ENCODE assay signal across 23 cellular contexts in genomic region chr14:96581902-96582640, GRCh38.
DNase-seq lines count a peak whose midpoint lies in the region; ATAC-seq lines count a peak whose summit lies in the region.
"Had no signal": no experiment of that assay in that cellular context is flagged by ENCODE, and none has a peak within 500 bp of the region (broad histone marks: within the 10 kb centered on the region; RNA-seq: fewer than 3 reads in every experiment).

No MANE protein-coding gene starts in this region.

- peaks cover 17% of the 10 kb centered on the region for H3K27me3 Mint-ChIP-seq in activated CD8-positive, alpha-beta memory T cell treated with anti-CD3 and anti-CD28 coated beads, Interleukin-2, amount 10 ng/mL, durations not matched to agents 7 days and 5 days

- peak overlapping the region; percentile 69 for H3K9ac ChIP-seq in Karpas-422 (ENCODE audit: low read length)

- H3K36me3 Mint-ChIP-seq in activated CD8-positive, alpha-beta memory T cell treated with anti-CD3 and anti-CD28 coated beads, Interleukin-2, amount 10 ng/mL, durations not matched to agents 7 days and 5 days = no peaks in the 10 kb centered on the region
- H3K36me3 Mint-ChIP-seq: T-cell had no signal

- peaks cover 6% of the 10 kb centered on the region for H3K4me1 Mint-ChIP-seq in activated CD8-positive, alpha-beta memory T cell treated with anti-CD3 and anti-CD28 coated beads, Interleukin-2, amount 10 ng/mL, durations not matched to agents 7 days and 5 days

- ATAC-seq in activated CD8-positive, alpha-beta memory T cell treated with anti-CD3 and anti-CD28 coated beads, Interleukin-2, amount 10 ng/mL, durations not matched to agents 7 days and 5 days = no peak
- ATAC-seq in sciatic nerve (no peak), GM21528 (IDR thresholded peaks at IDR 0.05; ENCODE audit: low FRiP score, unreplicated experiment) (no peak)
- ATAC-seq: GM12878, T-cell had no signal

- H3K27ac ChIP-seq in Karpas-422 (ENCODE audit: low read length) = peak overlapping the region; percentile 97
- H3K27ac ChIP-seq: ascending aorta, HL-60, RWPE1, suprapubic skin had no signal

- H3K9me3 ChIP-seq in Karpas-422 (ENCODE audit: low read length) = no peaks in the 10 kb centered on the region
- H3K9me3 ChIP-seq: ascending aorta, suprapubic skin had no signal

- DNase-seq in activated CD8-positive, alpha-beta memory T cell treated with anti-CD3 and anti-CD28 coated beads for 24 hours = peak; percentile 17
- DNase-seq in activated CD8-positive, alpha-beta memory T cell treated with anti-CD3 and anti-CD28 coated beads, Interleukin-2, amount 10 ng/mL, durations not matched to agents 7 days and 5 days = no peak
- DNase-seq in Karpas-422 (peak; percentile 89), ecto neural progenitor cell (ENCODE audit: low spot score) (peak; percentile 44), sciatic nerve (ENCODE audit: low spot score) (peak; percentile 22), superior temporal gyrus (ENCODE audit: extremely low spot score) (no peak), NOMO-1 (lab: John Stamatoyannopoulos, UW; ENCODE audit: unreplicated experiment in 2 of 2) (no peak)
- DNase-seq: activated CD4-positive, CD25-positive, alpha-beta regulatory T cell; activated naive CD4-positive, alpha-beta T cell treated with anti-CD3 and anti-CD28 coated beads for 36 hours; foreskin melanocyte; GOT3; KBM-7; NCI-H1092; NCI-H2081 treated with DMSO at 0.1 percent for 48 hours; stimulated activated CD4-positive, alpha-beta T cell treated with anti-CD3 and anti-CD28 coated beads, Interleukin-4, amount 100 ng/mL, for 4 hours; stimulated activated CD8-positive, alpha-beta memory T cell treated with anti-CD3 and anti-CD28 coated beads, Interleukin-4, amount 100 ng/mL, for 48 hours; T-cell had no signal

- H3K79me2 ChIP-seq in Karpas-422 (ENCODE audit: low read length) = no peaks in the 10 kb centered on the region

- H3K4me3 ChIP-seq in Karpas-422 (ENCODE audit: low read length) = peak overlapping the region; percentile 63
- H3K4me3 ChIP-seq: ascending aorta, GM12878, suprapubic skin had no signal

- no peak overlapping the region for H3K27ac Mint-ChIP-seq in activated CD8-positive, alpha-beta memory T cell treated with anti-CD3 and anti-CD28 coated beads, Interleukin-2, amount 10 ng/mL, durations not matched to agents 7 days and 5 days
- H3K27ac Mint-ChIP-seq: activated naive CD4-positive, alpha-beta T cell treated with anti-CD3 and anti-CD28 coated beads for 36 hours had no signal

- H2AFZ ChIP-seq in Karpas-422 (ENCODE audit: low read length) = no peak overlapping the region

- H3K4me2 ChIP-seq in Karpas-422 (ENCODE audit: low read depth, low read length, poor library complexity, severe bottlenecking) = peak overlapping the region; percentile 83

- H3K9me3 Mint-ChIP-seq in activated CD8-positive, alpha-beta memory T cell treated with anti-CD3 and anti-CD28 coated beads, Interleukin-2, amount 10 ng/mL, durations not matched to agents 7 days and 5 days (ENCODE audit: low read depth) = no peaks in the 10 kb centered on the region
- H3K9me3 Mint-ChIP-seq: activated naive CD4-positive, alpha-beta T cell treated with anti-CD3 and anti-CD28 coated beads for 36 hours; T-cell had no signal

- CTCF ChIA-PET in activated CD8-positive, alpha-beta memory T cell treated with anti-CD3 and anti-CD28 coated beads, Interleukin-2, amount 10 ng/mL, durations not matched to agents 7 days and 5 days (lab: Charles Lee) = interaction anchor here (0.9 to 1.6 kb wide), 2 partner anchors 11 to 14 kb away, joined by 3 to 5 read pairs; no protein-coding TSS in a partner anchor

- no peaks in the 10 kb centered on the region; the same call in 1 of the 2 replicates for H3K36me3 ChIP-seq in Karpas-422 (ENCODE audit: insufficient read depth, low read length)
- H3K36me3 ChIP-seq: ascending aorta, suprapubic skin had no signal

- H3K4me3 Mint-ChIP-seq in activated CD8-positive, alpha-beta memory T cell treated with anti-CD3 and anti-CD28 coated beads, Interleukin-2, amount 10 ng/mL, durations not matched to agents 7 days and 5 days = no peak overlapping the region
- H3K4me3 Mint-ChIP-seq: activated naive CD4-positive, alpha-beta T cell treated with anti-CD3 and anti-CD28 coated beads for 36 hours; T-cell had no signal

- intact Hi-C loops in sciatic nerve (cut with DNase I) = no loop called here

- no peaks in the 10 kb centered on the region for H3K27me3 ChIP-seq in Karpas-422 (ENCODE audit: low read length)
- H3K27me3 ChIP-seq: ascending aorta, suprapubic skin had no signal

- H3K4me1 ChIP-seq in Karpas-422 (ENCODE audit: low read length) = peaks cover 89% of the 10 kb centered on the region
- H3K4me1 ChIP-seq: ascending aorta, suprapubic skin had no signal

- no peaks in the 10 kb centered on the region for H3K9me2 ChIP-seq in Karpas-422 (replicated peaks; ENCODE audit: insufficient read depth, low read length)

- H4K20me1 ChIP-seq in Karpas-422 (ENCODE audit: insufficient read depth, low read depth, low read length) = no peaks in the 10 kb centered on the region

Comparison
In these comparisons a context has a peak if more than half of its experiments do, and no peak if none do; other contexts are left out.
1. DNase-seq: peak in activated CD8-positive, alpha-beta memory T cell treated with anti-CD3 and anti-CD28 coated beads for 24 hours (single experiment), Karpas-422 (single experiment), ecto neural progenitor cell (single experiment) and sciatic nerve (single experiment); none in activated CD8-positive, alpha-beta memory T cell treated with anti-CD3 and anti-CD28 coated beads, Interleukin-2, amount 10 ng/mL, durations not matched to agents 7 days and 5 days (single experiment), superior temporal gyrus (single experiment) and NOMO-1 (0 of 2).